In the genomic region with DNA sequence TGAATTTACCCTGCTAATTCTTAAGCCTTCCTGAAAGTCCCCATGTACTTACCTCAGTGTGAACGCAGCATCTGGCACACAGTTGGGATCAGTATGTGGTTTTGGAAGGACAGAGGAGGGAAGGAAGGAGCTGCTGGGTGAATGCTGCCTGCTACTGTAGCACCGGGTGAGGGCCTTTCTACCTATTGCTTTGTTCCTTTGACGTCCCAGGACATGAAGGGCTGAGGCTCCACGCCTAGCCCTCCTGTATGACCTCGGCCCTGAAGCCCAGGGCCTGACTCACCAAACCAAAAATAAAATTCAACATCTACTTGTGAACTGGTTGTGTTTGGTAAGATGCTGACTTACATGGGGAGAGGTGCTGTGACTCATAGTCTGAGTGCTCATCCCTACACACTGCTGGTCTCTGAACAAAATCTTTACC, we compare ENCODE assay signal across 8 cellular contexts. TPM values are rescaled to one million over a fixed set of nuclear protein-coding genes. Genes with fewer than 3 reads are reported as not detected.
DNase-seq lines count a peak whose midpoint lies in the region; ATAC-seq and TF ChIP-seq lines count a peak whose summit lies in the region.

No MANE protein-coding gene starts in this region.

- H3K27me3 ChIP-seq in RWPE2 (ENCODE audit: insufficient read depth, poor library complexity, severe bottlenecking) (no peaks in the 10 kb centered on the region), stomach smooth muscle (ENCODE audit: control insufficient read depth in 1 of 2, insufficient read depth in 2 of 2, low read length in 2 of 2) (no peaks in the 10 kb centered on the region)
- H3K27me3 ChIP-seq in effector memory CD4-positive, alpha-beta T cell (replicated peaks; ENCODE audit: control insufficient read depth, insufficient read depth, low read length, poor library complexity, severe bottlenecking): no peaks in the 10 kb centered on the region

- H3K9me3 Mint-ChIP-seq in activated naive CD4-positive, alpha-beta T cell treated with anti-CD3 and anti-CD28 coated beads, Interleukin-2, amount 50 U/mL, for 72 hours: no peaks in the 10 kb centered on the region
- H3K9me3 Mint-ChIP-seq in activated naive CD4-positive, alpha-beta T cell treated with anti-CD3 and anti-CD28 coated beads, Interleukin-2, amount 10 ng/mL, durations not matched to agents 7 days and 5 days: no peaks in the 10 kb centered on the region

- H3K4me3 Mint-ChIP-seq in activated naive CD4-positive, alpha-beta T cell treated with anti-CD3 and anti-CD28 coated beads, Interleukin-2, amount 10 ng/mL, durations not matched to agents 7 days and 5 days: no peak overlapping the region

- no peaks in the 10 kb centered on the region for H3K27me3 Mint-ChIP-seq in activated naive CD4-positive, alpha-beta T cell treated with anti-CD3 and anti-CD28 coated beads, Interleukin-2, amount 10 ng/mL, durations not matched to agents 7 days and 5 days

- DNase-seq in activated naive CD4-positive, alpha-beta T cell treated with anti-CD3 and anti-CD28 coated beads, Interleukin-2, amount 50 U/mL, for 72 hours (ENCODE audit: low spot score in 2 of 2): peak in 1 of 2 donors; percentile 36
- no peak for DNase-seq in activated naive CD4-positive, alpha-beta T cell treated with anti-CD3 and anti-CD28 coated beads, Interleukin-2, amount 10 ng/mL, durations not matched to agents 7 days and 5 days
- DNase-seq in RWPE2 (ENCODE audit: low spot score) (no peak), fibroblast of the conjunctiva (ENCODE audit: low read depth) (peak; percentile 69)
- DNase-seq in effector memory CD4-positive, alpha-beta T cell: no peak

- H3K9ac ChIP-seq in stomach smooth muscle (ENCODE audit: low read length in 2 of 2): peak overlapping the region in 1 of 2 donors; percentile 6

- H3K4me1 ChIP-seq in RWPE2 (ENCODE audit: insufficient read depth, poor library complexity, severe bottlenecking): peaks cover 35% of the 10 kb centered on the region
- peaks cover 31% of the 10 kb centered on the region for H3K4me1 ChIP-seq in stomach smooth muscle (ENCODE audit: control insufficient read depth, insufficient read depth, low read length)
- H3K4me1 ChIP-seq in effector memory CD4-positive, alpha-beta T cell (ENCODE audit: control insufficient read depth, insufficient read depth, low read length, poor library complexity, severe bottlenecking): peaks cover 16% of the 10 kb centered on the region

- TF ChIP-seq CTCF in RWPE2 (IDR thresholded peaks at IDR 0.05; ENCODE audit: poor library complexity, severe bottlenecking): no peak

- H3K36me3 ChIP-seq in RWPE2 (ENCODE audit: low read depth) (peaks cover 17% of the 10 kb centered on the region), stomach smooth muscle (ENCODE audit: control insufficient read depth in 2 of 2, insufficient read depth in 2 of 2, low read length in 2 of 2) (peaks cover 2 to 5% of the 10 kb centered on the region in 2 donors)
- no peaks in the 10 kb centered on the region for H3K36me3 ChIP-seq in effector memory CD4-positive, alpha-beta T cell (ENCODE audit: control insufficient read depth, insufficient read depth, low read length)

- H3K9me3 ChIP-seq in RWPE2 (ENCODE audit: severe bottlenecking): no peaks in the 10 kb centered on the region
- no peaks in the 10 kb centered on the region for H3K9me3 ChIP-seq in stomach smooth muscle (ENCODE audit: control insufficient read depth in 2 of 2, low read length in 2 of 2)
- no peaks in the 10 kb centered on the region for H3K9me3 ChIP-seq in effector memory CD4-positive, alpha-beta T cell (ENCODE audit: control insufficient read depth, low read length)

- H3K27ac ChIP-seq in RWPE2 (ENCODE audit: poor library complexity, severe bottlenecking): peak overlapping the region; percentile 66
- peak overlapping the region; percentile 12 for H3K27ac ChIP-seq in stomach smooth muscle (ENCODE audit: low read length)
- H3K27ac ChIP-seq in effector memory CD4-positive, alpha-beta T cell (ENCODE audit: insufficient read depth, low read length, poor library complexity, severe bottlenecking): no peak overlapping the region

- H3K27ac Mint-ChIP-seq in activated naive CD4-positive, alpha-beta T cell treated with anti-CD3 and anti-CD28 coated beads, Interleukin-2, amount 50 U/mL, for 72 hours: peak overlapping the region in 1 of 2 donors; percentile 31
- no peak overlapping the region for H3K27ac Mint-ChIP-seq in activated naive CD4-positive, alpha-beta T cell treated with anti-CD3 and anti-CD28 coated beads, Interleukin-2, amount 10 ng/mL, durations not matched to agents 7 days and 5 days

- no peak overlapping the region for H3K4me3 ChIP-seq in RWPE2 (ENCODE audit: severe bottlenecking)
- H3K4me3 ChIP-seq in stomach smooth muscle (ENCODE audit: low read length in 2 of 2): no peak overlapping the region
- H3K4me3 ChIP-seq in effector memory CD4-positive, alpha-beta T cell (ENCODE audit: insufficient read depth, low read depth, low read length, poor library complexity, severe bottlenecking): no peak overlapping the region

- CTCF ChIA-PET in activated naive CD4-positive, alpha-beta T cell treated with anti-CD3 and anti-CD28 coated beads, Interleukin-2, amount 10 ng/mL, durations not matched to agents 7 days and 5 days (lab: Charles Lee): interaction anchor here (0.7 kb wide), 1 partner anchor 8 kb away, joined by 3 read pairs; no protein-coding TSS in a partner anchor

- peaks cover 16% of the 10 kb centered on the region for H3K4me1 Mint-ChIP-seq in activated naive CD4-positive, alpha-beta T cell treated with anti-CD3 and anti-CD28 coated beads, Interleukin-2, amount 10 ng/mL, durations not matched to agents 7 days and 5 days

- H3K36me3 Mint-ChIP-seq in activated naive CD4-positive, alpha-beta T cell treated with anti-CD3 and anti-CD28 coated beads, Interleukin-2, amount 50 U/mL, for 72 hours: peaks cover 0 to 4% of the 10 kb centered on the region in 2 donors
- peaks cover 18% of the 10 kb centered on the region for H3K36me3 Mint-ChIP-seq in activated naive CD4-positive, alpha-beta T cell treated with anti-CD3 and anti-CD28 coated beads, Interleukin-2, amount 10 ng/mL, durations not matched to agents 7 days and 5 days

- peak; percentile 96 to 98 for ATAC-seq in activated naive CD4-positive, alpha-beta T cell treated with anti-CD3 and anti-CD28 coated beads, Interleukin-2, amount 50 U/mL, for 72 hours
- peak; percentile 95 for ATAC-seq in RWPE2 (ENCODE audit: low read depth)
- ATAC-seq in GM18867 (IDR thresholded peaks at IDR 0.05; ENCODE audit: unreplicated experiment): no peak
- ATAC-seq in GM19395 (IDR thresholded peaks at IDR 0.05; ENCODE audit: unreplicated experiment): no peak

RNA-seq across cellular contexts. Expression of gene ARID1B, which starts 51.1 kb away (rescaled TPM):
- 10 to 100 TPM; 53.1 to 69.5 TPM for total RNA-seq in activated naive CD4-positive, alpha-beta T cell treated with anti-CD3 and anti-CD28 coated beads, Interleukin-2, amount 50 U/mL, for 72 hours

Comparison
In these comparisons a context has a peak if more than half of its experiments do, and no peak if none do; other contexts are left out.
1. ATAC-seq: peak in activated naive CD4-positive, alpha-beta T cell treated with anti-CD3 and anti-CD28 coated beads, Interleukin-2, amount 50 U/mL, for 72 hours (2 of 2) and RWPE2 (single experiment); none in GM18867 (single experiment) and GM19395 (single experiment).